ENCODE assay signal across 13 cellular contexts in the genomic region with DNA sequence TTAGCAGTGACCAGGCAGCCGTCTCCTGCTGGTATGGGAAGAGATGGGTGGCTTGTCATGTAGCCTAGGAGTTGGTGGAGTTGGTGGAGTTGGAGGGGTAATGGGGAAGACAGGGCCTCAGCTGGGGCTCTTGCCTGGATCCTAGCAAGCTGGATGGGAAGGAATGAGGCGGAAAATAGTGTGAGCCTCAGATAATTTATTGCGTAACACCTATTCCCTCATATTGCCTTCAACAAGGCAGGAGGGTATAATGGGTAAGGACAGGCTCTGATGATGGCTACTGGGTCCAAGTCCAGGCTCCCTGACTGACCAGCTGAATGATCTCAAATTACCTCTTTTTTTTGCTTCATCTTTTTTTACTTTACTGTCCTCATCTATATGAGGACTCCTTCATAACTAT. TPM values are rescaled to one million over a fixed set of nuclear protein-coding genes. Genes with fewer than 3 reads are reported as not detected.
DNase-seq lines count a peak whose midpoint lies in the region; ATAC-seq and TF ChIP-seq lines count a peak whose summit lies in the region.
"Had no signal": no experiment of that assay in that cellular context is flagged by ENCODE, and none has a peak within 500 bp of the region (broad histone marks: within the 10 kb centered on the region; RNA-seq: fewer than 3 reads in every experiment).

No MANE protein-coding gene starts in this region.

- no peak overlapping the region for H3K4me3 Mint-ChIP-seq in activated naive CD4-positive, alpha-beta T cell treated with anti-CD3 and anti-CD28 coated beads, Interleukin-2, amount 50 U/mL, for 24 hours
- no peak overlapping the region for H3K4me3 Mint-ChIP-seq in activated T-helper 1 cell treated with anti-CD3 and anti-CD28 coated beads, Interleukin-12 subunit alpha, Interleukin-12 subunit beta, Interleukin-2, Interleukin-4 antibody, amounts not matched to agents 30 ng/mL and 10 ng/mL and 1 ng/mL, durations not matched to agents 14 hours and 24 hours and 36 hours

- peaks cover 22 to 27% (median 23%) of the 10 kb centered on the region in 3 donors for H3K36me3 ChIP-seq in skeletal muscle tissue (ENCODE audit: control insufficient read depth in 3 of 3, insufficient read depth in 3 of 3, low read length in 3 of 3)

- no peaks in the 10 kb centered on the region for H3K9me3 Mint-ChIP-seq in activated naive CD4-positive, alpha-beta T cell treated with anti-CD3 and anti-CD28 coated beads, Interleukin-2, amount 50 U/mL, for 24 hours
- no peaks in the 10 kb centered on the region for H3K9me3 Mint-ChIP-seq in activated T-helper 1 cell treated with anti-CD3 and anti-CD28 coated beads, Interleukin-12 subunit alpha, Interleukin-12 subunit beta, Interleukin-2, Interleukin-4 antibody, amounts not matched to agents 30 ng/mL and 10 ng/mL and 1 ng/mL, durations not matched to agents 14 hours and 24 hours and 36 hours

- no peaks in the 10 kb centered on the region for H3K27me3 Mint-ChIP-seq in activated naive CD4-positive, alpha-beta T cell treated with anti-CD3 and anti-CD28 coated beads, Interleukin-2, amount 50 U/mL, for 24 hours
- no peaks in the 10 kb centered on the region for H3K27me3 Mint-ChIP-seq in activated T-helper 1 cell treated with anti-CD3 and anti-CD28 coated beads, Interleukin-12 subunit alpha, Interleukin-12 subunit beta, Interleukin-2, Interleukin-4 antibody, amounts not matched to agents 30 ng/mL and 10 ng/mL and 1 ng/mL, durations not matched to agents 14 hours and 24 hours and 36 hours (ENCODE audit: insufficient read depth)

- peak overlapping the region in 1 of 3 donors; percentile 45 for H3K9ac ChIP-seq in skeletal muscle tissue (ENCODE audit: low read depth in 1 of 3, low read length in 3 of 3)

- ATAC-seq in GM18520 (IDR thresholded peaks at IDR 0.05; ENCODE audit: unreplicated experiment) (no peak), GM18870 (IDR thresholded peaks at IDR 0.05; ENCODE audit: unreplicated experiment) (no peak)

- H3K9me3 ChIP-seq in skeletal muscle tissue (ENCODE audit: control insufficient read depth in 3 of 3, low read length in 3 of 3), result no peaks in the 10 kb centered on the region
- H3K9me3 ChIP-seq: adrenal gland, colonic mucosa had no signal

- no peak for DNase-seq in activated naive CD4-positive, alpha-beta T cell (lab: John Stamatoyannopoulos, UW)
- no peak for DNase-seq in activated T-helper 1 cell treated with anti-CD3 and anti-CD28 coated beads, Interleukin-12 subunit alpha, Interleukin-12 subunit beta, Interleukin-2, Interleukin-4 antibody, amounts not matched to agents 30 ng/mL and 10 ng/mL and 1 ng/mL, durations not matched to agents 14 hours and 24 hours and 36 hours (ENCODE audit: low spot score)
- peak; percentile 49 for DNase-seq in fibroblast of pulmonary artery (ENCODE audit: low read depth)
- no peak for DNase-seq in foreskin fibroblast
- DNase-seq: activated CD8-positive, alpha-beta memory T cell treated with anti-CD3 and anti-CD28 coated beads for 24 hours; adrenal gland; colonic mucosa; DND-41; MV-4-11 had no signal

- peak overlapping the region; percentile 80 for H3K27ac Mint-ChIP-seq in activated naive CD4-positive, alpha-beta T cell treated with anti-CD3 and anti-CD28 coated beads, Interleukin-2, amount 50 U/mL, for 24 hours
- peak overlapping the region; percentile 36 for H3K27ac Mint-ChIP-seq in activated T-helper 1 cell treated with anti-CD3 and anti-CD28 coated beads, Interleukin-12 subunit alpha, Interleukin-12 subunit beta, Interleukin-2, Interleukin-4 antibody, amounts not matched to agents 30 ng/mL and 10 ng/mL and 1 ng/mL, durations not matched to agents 14 hours and 24 hours and 36 hours

- intact Hi-C loops in activated T-helper 1 cell treated with anti-CD3 and anti-CD28 coated beads, Interleukin-12 subunit alpha, Interleukin-12 subunit beta, Interleukin-2, Interleukin-4 antibody, amounts not matched to agents 30 ng/mL and 10 ng/mL and 1 ng/mL, durations not matched to agents 14 hours and 24 hours and 36 hours (cut with micrococcal nuclease), result no loop called here

- peak overlapping the region; percentile 73 for H3K27ac ChIP-seq in skeletal muscle tissue (ENCODE audit: low read depth, low read length)
- H3K27ac ChIP-seq: adrenal gland, colonic mucosa had no signal

- H3K4me1 Mint-ChIP-seq in activated naive CD4-positive, alpha-beta T cell treated with anti-CD3 and anti-CD28 coated beads, Interleukin-2, amount 50 U/mL, for 24 hours, result peaks cover 49% of the 10 kb centered on the region
- H3K4me1 Mint-ChIP-seq in activated T-helper 1 cell treated with anti-CD3 and anti-CD28 coated beads, Interleukin-12 subunit alpha, Interleukin-12 subunit beta, Interleukin-2, Interleukin-4 antibody, amounts not matched to agents 30 ng/mL and 10 ng/mL and 1 ng/mL, durations not matched to agents 14 hours and 24 hours and 36 hours (ENCODE audit: low read depth), result peaks cover 25% of the 10 kb centered on the region

- H3K36me3 Mint-ChIP-seq in activated naive CD4-positive, alpha-beta T cell treated with anti-CD3 and anti-CD28 coated beads, Interleukin-2, amount 50 U/mL, for 24 hours, result peaks cover 8% of the 10 kb centered on the region
- peaks cover 39% of the 10 kb centered on the region for H3K36me3 Mint-ChIP-seq in activated T-helper 1 cell treated with anti-CD3 and anti-CD28 coated beads, Interleukin-12 subunit alpha, Interleukin-12 subunit beta, Interleukin-2, Interleukin-4 antibody, amounts not matched to agents 30 ng/mL and 10 ng/mL and 1 ng/mL, durations not matched to agents 14 hours and 24 hours and 36 hours (ENCODE audit: low read depth)

- no peaks in the 10 kb centered on the region for H3K27me3 ChIP-seq in skeletal muscle tissue (ENCODE audit: control insufficient read depth in 3 of 3, insufficient read depth in 3 of 3, low read length in 3 of 3)
- H3K27me3 ChIP-seq: adrenal gland, colonic mucosa had no signal

- H3K4me3 ChIP-seq in fibroblast of pulmonary artery (replicated peaks; ENCODE audit: low read depth, low read length) (no peak overlapping the region), skeletal muscle tissue (ENCODE audit: low read length in 3 of 3) (no peak overlapping the region), foreskin fibroblast (ENCODE audit: low read depth in 1 of 2, low read length in 2 of 2) (no peak overlapping the region)
- H3K4me3 ChIP-seq: adrenal gland, colonic mucosa had no signal

- peaks cover 67 to 68% (median 67%) of the 10 kb centered on the region in 3 donors for H3K4me1 ChIP-seq in skeletal muscle tissue (ENCODE audit: control insufficient read depth in 3 of 3, insufficient read depth in 3 of 3, low read length in 3 of 3)
- H3K4me1 ChIP-seq: colonic mucosa had no signal

- TF ChIP-seq CTCF in fibroblast of pulmonary artery (IDR thresholded peaks at IDR 0.05; ENCODE audit: low read length, missing control alignments), result no peak
- TF ChIP-seq CTCF in foreskin fibroblast (IDR thresholded peaks at IDR 0.05; ENCODE audit: low read depth, low read length), result no peak

RNA-seq across cellular contexts. Expression of a gene that starts 12.6 kb away (rescaled TPM):
- 167 and 169 TPM in 2 replicates for total RNA-seq in activated T-helper 1 cell treated with anti-CD3 and anti-CD28 coated beads, Interleukin-12 subunit alpha, Interleukin-12 subunit beta, Interleukin-2, Interleukin-4 antibody, amounts not matched to agents 30 ng/mL and 10 ng/mL and 1 ng/mL, durations not matched to agents 14 hours and 24 hours and 36 hours
- 71.0 TPM for total RNA-seq in skeletal muscle tissue

RNA-seq across cellular contexts. Expression of a gene that starts 19.3 kb away (rescaled TPM):
- 74.2 and 74.4 TPM in 2 replicates for total RNA-seq in activated T-helper 1 cell treated with anti-CD3 and anti-CD28 coated beads, Interleukin-12 subunit alpha, Interleukin-12 subunit beta, Interleukin-2, Interleukin-4 antibody, amounts not matched to agents 30 ng/mL and 10 ng/mL and 1 ng/mL, durations not matched to agents 14 hours and 24 hours and 36 hours
- 30.3 TPM for total RNA-seq in skeletal muscle tissue

RNA-seq across cellular contexts. Expression of a gene that starts 43.5 kb away (rescaled TPM):
- 0.08 TPM in 1 of 2 replicates, not detected in the other for total RNA-seq in activated T-helper 1 cell treated with anti-CD3 and anti-CD28 coated beads, Interleukin-12 subunit alpha, Interleukin-12 subunit beta, Interleukin-2, Interleukin-4 antibody, amounts not matched to agents 30 ng/mL and 10 ng/mL and 1 ng/mL, durations not matched to agents 14 hours and 24 hours and 36 hours
- 11.0 TPM for total RNA-seq in skeletal muscle tissue

RNA-seq across cellular contexts. Expression of a gene that starts 55.7 kb away (rescaled TPM):
- 147 and 154 TPM in 2 replicates for total RNA-seq in activated T-helper 1 cell treated with anti-CD3 and anti-CD28 coated beads, Interleukin-12 subunit alpha, Interleukin-12 subunit beta, Interleukin-2, Interleukin-4 antibody, amounts not matched to agents 30 ng/mL and 10 ng/mL and 1 ng/mL, durations not matched to agents 14 hours and 24 hours and 36 hours
- total RNA-seq in skeletal muscle tissue, result 51.7 TPM

Comparison
In these comparisons a context has a peak if more than half of its experiments do, and no peak if none do; other contexts are left out.
1. RNA of a gene that starts 43.5 kb away (total RNA-seq): 11.0 TPM in skeletal muscle tissue (single experiment); 0.08 TPM in activated T-helper 1 cell treated with anti-CD3 and anti-CD28 coated beads, Interleukin-12 subunit alpha, Interleukin-12 subunit beta, Interleukin-2, Interleukin-4 antibody, amounts not matched to agents 30 ng/mL and 10 ng/mL and 1 ng/mL, durations not matched to agents 14 hours and 24 hours and 36 hours; every median in the first group is over 10 times any median in the second.